In the genomic region with DNA sequence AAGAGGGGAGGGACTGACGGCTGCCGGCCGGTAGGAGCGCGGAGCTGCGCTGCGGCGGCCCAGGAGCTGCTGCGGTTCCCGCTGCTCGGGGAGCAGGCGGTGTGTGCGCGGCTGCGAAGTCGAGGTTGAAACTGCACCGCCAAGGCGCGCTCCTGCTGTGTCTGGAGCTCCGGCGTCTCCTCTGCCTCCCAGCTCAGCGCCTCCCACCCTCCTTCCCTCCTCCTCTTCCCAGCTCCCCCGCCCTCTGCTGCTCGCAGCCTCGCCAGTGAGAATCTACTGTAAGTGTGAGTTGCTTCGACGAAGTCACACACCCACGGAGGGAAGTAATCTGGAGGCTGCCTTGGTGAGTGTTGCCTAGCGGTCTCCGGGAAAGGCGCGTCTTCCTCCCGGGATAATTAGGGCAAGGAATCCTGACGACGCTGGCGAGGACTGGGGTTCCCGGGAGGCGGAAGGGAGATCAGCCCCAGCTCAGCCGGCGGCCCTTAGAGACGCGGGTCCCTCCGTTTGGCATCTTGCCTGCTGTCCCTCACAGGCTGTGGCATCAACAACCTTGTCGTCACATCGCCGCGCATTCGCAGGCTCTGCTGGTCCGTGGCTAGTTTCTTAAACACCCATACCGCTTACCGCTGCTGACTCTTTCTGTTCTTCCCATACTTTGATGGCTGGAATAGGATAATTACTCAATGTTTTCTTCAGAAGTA, we compare ENCODE assay signal across 8 cellular contexts. TPM values are rescaled to one million over a fixed set of nuclear protein-coding genes. Genes with fewer than 3 reads are reported as not detected.
DNase-seq lines count a peak whose midpoint lies in the region; ATAC-seq, FAIRE-seq and TF ChIP-seq lines count a peak whose summit lies in the region.

A gene (minus strand): TSS at position 159 of the 701 bp plus-strand sequence. CDS start 747 bp downstream, outside the sequence.

- no peaks in the 10 kb centered on the region for H3K9me3 ChIP-seq in IMR-90 (ENCODE audit: control insufficient read depth, insufficient read depth, low read length)
- no peaks in the 10 kb centered on the region for H3K9me3 ChIP-seq in SK-N-SH
- H3K9me3 ChIP-seq in esophagus (ENCODE audit: control insufficient read depth in 2 of 2, insufficient read depth in 1 of 2, low read depth in 1 of 2, low read length in 1 of 2) = no peaks in the 10 kb centered on the region
- H3K9me3 ChIP-seq in mesodermal cell (ENCODE audit: control insufficient read depth, low read length) = no peaks in the 10 kb centered on the region

- H3K9ac ChIP-seq in IMR-90 (ENCODE audit: low read depth, low read length) (no peak within 1 kb of the TSS), SK-N-SH (no peak within 1 kb of the TSS)

- no peak within 1 kb of the TSS for H2BK5ac ChIP-seq in IMR-90 (ENCODE audit: low read depth, low read length, poor library complexity, severe bottlenecking)

- no peaks in the 10 kb centered on the region for H3F3A ChIP-seq in SK-N-SH (replicated peaks; ENCODE audit: insufficient read depth)

- H3K18ac ChIP-seq in IMR-90 (ENCODE audit: low read depth, low read length) = no peak within 1 kb of the TSS

- no peak within 1 kb of the TSS for H2AK9ac ChIP-seq in IMR-90 (replicated peaks; ENCODE audit: low read depth, low read length, poor library complexity)

- no peak for TF ChIP-seq POLR2A in IMR-90 (IDR thresholded peaks at IDR 0.05; ENCODE audit: low read depth, low read length)

- no peaks in the 10 kb centered on the region for H4K20me1 ChIP-seq in IMR-90 (ENCODE audit: insufficient read depth, low read length)
- no peaks in the 10 kb centered on the region for H4K20me1 ChIP-seq in SK-N-SH (ENCODE audit: insufficient read depth)

- no peak within 1 kb of the TSS for H3K4ac ChIP-seq in IMR-90 (ENCODE audit: low read depth, low read length)

- H3K4me2 ChIP-seq in IMR-90 (ENCODE audit: low read depth, low read length) (peak within 1 kb of the TSS; percentile 57), SK-N-SH (peak within 1 kb of the TSS; percentile 88)

- DNase-seq in EL (peak; percentile 80), IMR-90 (peak; percentile 41), SK-N-SH (peak; percentile 69), urothelium cell line (ENCODE audit: low spot score) (peak; percentile 83)
- DNase-seq in central memory CD4-positive, alpha-beta T cell = no peak
- no peak for DNase-seq in stimulated activated CD8-positive, alpha-beta memory T cell treated with anti-CD3 and anti-CD28 coated beads, Interleukin-4, amount 100 ng/mL, for 48 hours

- ATAC-seq in IMR-90 (ENCODE audit: low read depth) = peak; percentile 80

- H3K36me3 ChIP-seq in IMR-90 (ENCODE audit: control insufficient read depth, insufficient read depth, low read length) = no peaks in the 10 kb centered on the region
- no peaks in the 10 kb centered on the region for H3K36me3 ChIP-seq in SK-N-SH (replicated peaks in 1 of 2; ENCODE audit: control insufficient read depth in 1 of 2, insufficient read depth in 2 of 2, low read length in 1 of 2)
- H3K36me3 ChIP-seq in esophagus (ENCODE audit: control insufficient read depth in 2 of 2, insufficient read depth in 2 of 2, low read length in 1 of 2) = no peaks in the 10 kb centered on the region
- H3K36me3 ChIP-seq in mesodermal cell (ENCODE audit: control insufficient read depth, insufficient read depth, low read length) = no peaks in the 10 kb centered on the region

- H3K9me2 ChIP-seq in SK-N-SH = no peaks in the 10 kb centered on the region

- peak; percentile 98 for FAIRE-seq in urothelium cell line (lab: Jason Lieb, UNC)

- H2AK5ac ChIP-seq in IMR-90 (ENCODE audit: low read depth, low read length) = no peak within 1 kb of the TSS

- BruUV-seq in IMR-90 (replicated peaks; lab: Mats Ljungman, UMichigan) = no TSS peak

- no peak within 1 kb of the TSS for H3K14ac ChIP-seq in IMR-90 (replicated peaks; ENCODE audit: low read depth, low read length)

- no peak within 1 kb of the TSS for H2BK15ac ChIP-seq in IMR-90 (ENCODE audit: low read depth, low read length)

- in situ Hi-C loops in IMR-90 (cut with MboI; ENCODE audit: low sequenced_read_pairs) = no loop called here

- H3K27ac ChIP-seq in IMR-90 (ENCODE audit: insufficient read depth, low read length) = no peak within 1 kb of the TSS
- no peak within 1 kb of the TSS for H3K27ac ChIP-seq in SK-N-SH (ENCODE audit: low read depth in 2 of 2, low read length in 1 of 2)
- no peak within 1 kb of the TSS for H3K27ac ChIP-seq in esophagus (ENCODE audit: low read depth in 2 of 2, low read length in 1 of 2)
- H3K27ac ChIP-seq in mesodermal cell (ENCODE audit: low read depth, low read length, severe bottlenecking) = peak within 1 kb of the TSS; percentile 12

- no peak within 1 kb of the TSS for H2BK120ac ChIP-seq in IMR-90 (ENCODE audit: low read depth, low read length)

- no peak within 1 kb of the TSS for H4K91ac ChIP-seq in IMR-90 (ENCODE audit: insufficient read depth, low read depth, low read length)

- H3K4me3 ChIP-seq in IMR-90 (ENCODE audit: insufficient read depth, low read depth, low read length) = peak within 1 kb of the TSS; percentile 29
- H3K4me3 ChIP-seq in SK-N-SH (ENCODE audit: low read depth in 2 of 2, low read length in 1 of 2) = peak within 1 kb of the TSS; percentile 27 to 68
- H3K4me3 ChIP-seq in esophagus (ENCODE audit: low read depth in 1 of 2, low read length in 2 of 2) = peak within 1 kb of the TSS; percentile 3 to 11
- peak within 1 kb of the TSS; percentile 41 for H3K4me3 ChIP-seq in mesodermal cell (ENCODE audit: extremely low read depth, insufficient read depth, low read length, poor library complexity, severe bottlenecking)

- no peak within 1 kb of the TSS for H3K56ac ChIP-seq in IMR-90 (ENCODE audit: extremely low read depth, insufficient read depth, low read length)

- H3K79me1 ChIP-seq in IMR-90 (ENCODE audit: low read depth in 1 of 2, low read length in 2 of 2) = no peaks in the 10 kb centered on the region

- TF ChIP-seq CTCF in IMR-90 (conservative IDR thresholded peaks at IDR 0.05; ENCODE audit: low read depth, low read length) = 0 out of 2 replicates have a peak, but pooled peaks have one; percentile 1
- TF ChIP-seq CTCF in SK-N-SH (IDR thresholded peaks at IDR 0.05) = no peak; the same call in 1 of the 2 replicates

- no peaks in the 10 kb centered on the region for H3K9me1 ChIP-seq in IMR-90 (ENCODE audit: insufficient read depth, low read length)

- POLR2A ChIA-PET in IMR-90 (lab: Charles Lee; ENCODE audit: unreplicated experiment) (no interaction called here), SK-N-SH (lab: Yijun Ruan, JAX) (no interaction called here)

- CTCF ChIA-PET in IMR-90 (lab: Yijun Ruan, JAX) (interaction anchor here (0.9 kb wide), 1 partner anchor 15 kb away, joined by 3 read pairs; no protein-coding TSS in a partner anchor), SK-N-SH (lab: Yijun Ruan, JAX) (interaction anchor here (1.4 kb wide), 1 partner anchor 44 kb away, joined by 3 read pairs; no protein-coding TSS in a partner anchor)

- 0% methylated on average over 12 of the region's 51 CpGs; no CpG with 5 or more reads in 1 of the 2 experiments for WGBS in IMR-90 (ENCODE audit: extremely low coverage in 2 of 2, insufficient read length in 1 of 2), 2 experiments
- under 1% methylated on average over 38 of the region's 51 CpGs for WGBS in SK-N-SH (ENCODE audit: low lambda C conversion rate)
- 1 to 4% methylated on average over 39 to 51 of the region's 51 CpGs for WGBS in esophagus, 2 donors
- 0% methylated on average over 35 to 41 of the region's 51 CpGs for WGBS in mesodermal cell (ENCODE audit: insufficient coverage in 2 of 2), 2 experiments

- intact Hi-C loops in IMR-90 (cut with micrococcal nuclease) = no loop called here

- H2AFZ ChIP-seq in IMR-90 (replicated peaks; ENCODE audit: low read length, poor library complexity) = peak within 1 kb of the TSS; percentile 72
- peak within 1 kb of the TSS; percentile 79 for H2AFZ ChIP-seq in SK-N-SH (ENCODE audit: low read depth)

- peak within 1 kb of the TSS; percentile 66; the same call in 1 of the 2 replicates for H3K23ac ChIP-seq in IMR-90 (ENCODE audit: low read depth, low read length)

- no peak within 1 kb of the TSS for H2BK20ac ChIP-seq in IMR-90 (ENCODE audit: low read depth, low read length)

- no peak for TF ChIP-seq EP300 in SK-N-SH (IDR thresholded peaks at IDR 0.05; ENCODE audit: borderline replicate concordance in 1 of 2, low read depth in 1 of 2, low read length in 1 of 2)

- no peak within 1 kb of the TSS for H4K5ac ChIP-seq in IMR-90 (ENCODE audit: low read depth, low read length)

- no peak for TF ChIP-seq RAD21 in IMR-90 (IDR thresholded peaks at IDR 0.05; ENCODE audit: low read length)
- no peak for TF ChIP-seq RAD21 in SK-N-SH (IDR thresholded peaks at IDR 0.05; ENCODE audit: low read length)

- H3K4me1 ChIP-seq in IMR-90 (ENCODE audit: control insufficient read depth, insufficient read depth, low read length) = no peaks in the 10 kb centered on the region
- H3K4me1 ChIP-seq in SK-N-SH (ENCODE audit: control insufficient read depth in 1 of 2, insufficient read depth in 2 of 2, low read depth in 1 of 2, low read length in 1 of 2) = peaks cover 0 to 6% of the 10 kb centered on the region in 2 experiments; a peak in 1 of 4 replicates
- H3K4me1 ChIP-seq in esophagus (ENCODE audit: control insufficient read depth in 2 of 2, insufficient read depth in 2 of 2, low read length in 1 of 2) = peaks cover 6 to 7% of the 10 kb centered on the region in 2 donors
- H3K4me1 ChIP-seq in mesodermal cell (ENCODE audit: control insufficient read depth, insufficient read depth, low read length, poor library complexity, severe bottlenecking) = peaks cover 4% of the 10 kb centered on the region

- H3K79me2 ChIP-seq in SK-N-SH (ENCODE audit: insufficient read depth) = no peaks in the 10 kb centered on the region

- dilution Hi-C loops in IMR-90 (cut with HindIII; ENCODE audit: low sequenced_read_pairs, unreplicated experiment) = no loop called here

- no peak within 1 kb of the TSS for H4K8ac ChIP-seq in IMR-90 (ENCODE audit: low read depth in 2 of 2, low read length in 2 of 2)

- H3K27me3 ChIP-seq in IMR-90 (ENCODE audit: control insufficient read depth, insufficient read depth, low read length) = peaks cover 24% of the 10 kb centered on the region
- H3K27me3 ChIP-seq in SK-N-SH (ENCODE audit: insufficient read depth) = peaks cover 54% of the 10 kb centered on the region
- peaks cover 0 to 11% of the 10 kb centered on the region in 2 donors for H3K27me3 ChIP-seq in esophagus (ENCODE audit: control insufficient read depth in 1 of 2, insufficient read depth in 2 of 2, low read length in 2 of 2)

TF ChIP-seq in IMR-90, 13 proteins besides CTCF, POLR2A, EP300 and RAD21 (continues in another document):
- peak; percentile 32; the same call in 1 of the 2 replicates for TF ChIP-seq MAZ (IDR thresholded peaks at IDR 0.05; ENCODE audit: borderline replicate concordance, low read depth, low read length)

TF ChIP-seq in SK-N-SH, 30 proteins besides CTCF, POLR2A, EP300 and RAD21 (continues in another document):
- TF ChIP-seq ELF1 (IDR thresholded peaks at IDR 0.05) = no peak

RNA-seq across cellular contexts. Expression of the gene that starts here (rescaled TPM):
- under 0.01 and 0.18 TPM in 2 replicates for total RNA-seq in IMR-90 (2012; rRNA removed)
- polyA plus RNA-seq in IMR-90 (2012; rRNA removed) = 0.06 and 0.07 TPM in 2 replicates
- 0.01 and 0.03 TPM in 2 replicates for polyA plus RNA-seq in IMR-90 (2012; cell fraction: cytosol; rRNA removed)
- polyA plus RNA-seq in IMR-90 (2012; cell fraction: nucleus; rRNA removed; ENCODE audit: low replicate concordance) = 0.02 and 0.05 TPM in 2 replicates
- polyA plus RNA-seq in SK-N-SH (2012; rRNA removed) = not detected in 2 replicates
- polyA plus RNA-seq in SK-N-SH (2012; cell fraction: cytosol; rRNA removed) = not detected in 2 replicates
- not detected in 2 replicates for polyA plus RNA-seq in SK-N-SH (2012; cell fraction: nucleus; rRNA removed)
- polyA plus RNA-seq in esophagus = under 1 TPM; under 0.01 TPM
- polyA plus RNA-seq in mesodermal cell (2013, experiment 1 of 2) = 0.22 TPM
- polyA plus RNA-seq in mesodermal cell (2013, experiment 2 of 2) = 0.10 TPM

Comparison
In these comparisons a context has a peak if more than half of its experiments do, and no peak if none do; other contexts are left out.
1. Peak in DNase-seq, ATAC-seq, H3K4me3 ChIP-seq and H3K4me2 ChIP-seq in IMR-90; RNA of the gene not detected or under 1 TPM.
2. Peak in DNase-seq, H3K4me3 ChIP-seq and H3K4me2 ChIP-seq in SK-N-SH; RNA of the gene not detected or under 1 TPM.
3. DNase-seq: peak in EL (single experiment) and urothelium cell line (single experiment); none in central memory CD4-positive, alpha-beta T cell (single experiment) and stimulated activated CD8-positive, alpha-beta memory T cell treated with anti-CD3 and anti-CD28 coated beads, Interleukin-4, amount 100 ng/mL, for 48 hours (single experiment).
4. Peak in every context shown above with its lines, with median percentiles within 50 percentile points of each other: H3K4me3 ChIP-seq.